ENCODE assay signal across 8 cellular contexts in the genomic region with DNA sequence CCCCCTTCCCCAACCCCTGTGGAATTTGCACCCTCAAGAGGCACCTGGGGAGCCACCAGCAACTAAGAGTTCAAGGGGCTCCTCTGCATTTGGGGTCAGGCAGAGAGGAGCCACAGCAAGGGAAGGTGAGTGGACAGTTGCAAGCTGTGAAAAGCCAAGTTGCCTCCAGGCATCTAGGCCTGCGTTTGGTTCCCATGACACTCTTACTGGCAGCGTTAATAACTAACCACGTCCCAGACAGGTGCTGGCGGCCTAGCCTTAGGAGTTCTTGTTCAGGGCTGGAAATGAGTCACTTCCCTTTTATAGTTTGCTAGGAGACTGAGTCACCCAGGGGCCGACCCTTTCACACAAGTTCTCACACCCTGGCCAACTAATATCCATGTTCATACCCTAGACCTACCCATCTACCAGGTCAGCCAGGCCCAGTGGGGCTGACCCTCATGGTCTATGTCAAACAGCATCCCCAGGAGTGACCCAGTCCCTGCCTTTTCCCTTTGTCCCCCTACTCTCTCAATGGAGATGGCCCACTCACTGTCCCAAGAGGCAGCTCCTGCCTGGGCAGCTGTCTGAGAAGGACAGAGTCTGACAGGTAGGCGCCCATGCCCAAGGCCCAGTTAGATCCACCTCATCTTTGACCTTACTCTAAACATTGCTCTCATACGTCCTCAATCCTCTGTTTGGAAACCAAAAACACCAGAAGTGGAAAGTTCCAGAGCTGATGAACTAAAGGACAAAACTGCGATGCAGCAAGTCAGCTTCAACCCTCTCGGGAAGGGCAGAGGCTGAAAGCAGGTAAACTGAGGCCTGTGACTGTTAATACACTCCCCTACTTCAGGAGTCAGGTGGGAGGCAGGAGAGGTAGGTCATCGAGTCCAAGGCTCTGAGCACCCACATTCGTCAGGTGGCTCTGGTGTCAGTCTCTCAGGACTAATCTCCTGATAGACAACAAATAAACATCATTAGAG.
A peak's percentile ranks its signal among the peaks of the same experiment; 100 is the strongest.
DNase-seq lines count a peak whose midpoint lies in the region; ATAC-seq lines count a peak whose summit lies in the region.

No MANE protein-coding gene starts in this region.

- no peaks in the 10 kb centered on the region for H3K4me1 ChIP-seq in effector memory CD4-positive, alpha-beta T cell (ENCODE audit: control insufficient read depth, insufficient read depth, low read length, poor library complexity, severe bottlenecking)

- peak; percentile 41 for ATAC-seq in GM18499 (IDR thresholded peaks at IDR 0.05; ENCODE audit: insufficient read depth, unreplicated experiment)
- peak; percentile 44 for ATAC-seq in HG02759 (IDR thresholded peaks at IDR 0.05; ENCODE audit: unreplicated experiment)
- peak; percentile 91 for ATAC-seq in activated naive CD4-positive, alpha-beta T cell treated with anti-CD3 and anti-CD28 coated beads, Interleukin-2, amount 50 U/mL, for 72 hours
- ATAC-seq in left lobe of liver, result peak; percentile 24

- peaks cover 11 to 14% of the 10 kb centered on the region in 2 donors for H3K9me3 Mint-ChIP-seq in activated naive CD4-positive, alpha-beta T cell treated with anti-CD3 and anti-CD28 coated beads, Interleukin-2, amount 50 U/mL, for 72 hours

- H3K27ac ChIP-seq in effector memory CD4-positive, alpha-beta T cell (ENCODE audit: insufficient read depth, low read length, poor library complexity, severe bottlenecking), result no peak overlapping the region

- DNase-seq in A172 (ENCODE audit: low spot score), result peak; percentile 100
- DNase-seq in NCI-H1436 (lab: John Stamatoyannopoulos, UW), result peak; percentile 70
- peak; percentile 38 to 62 for DNase-seq in activated naive CD4-positive, alpha-beta T cell treated with anti-CD3 and anti-CD28 coated beads, Interleukin-2, amount 50 U/mL, for 72 hours (ENCODE audit: low spot score in 2 of 2)
- DNase-seq in left lobe of liver (ENCODE audit: low spot score), result no peak
- DNase-seq in ureter (ENCODE audit: low spot score), result peak; percentile 80
- DNase-seq in effector memory CD4-positive, alpha-beta T cell, result no peak

- no peaks in the 10 kb centered on the region for H3K27me3 ChIP-seq in effector memory CD4-positive, alpha-beta T cell (replicated peaks; ENCODE audit: control insufficient read depth, insufficient read depth, low read length, poor library complexity, severe bottlenecking)

- peaks cover 3% of the 10 kb centered on the region for H3K9me3 ChIP-seq in effector memory CD4-positive, alpha-beta T cell (ENCODE audit: control insufficient read depth, low read length)

- H3K36me3 Mint-ChIP-seq in activated naive CD4-positive, alpha-beta T cell treated with anti-CD3 and anti-CD28 coated beads, Interleukin-2, amount 50 U/mL, for 72 hours, result peaks cover 6 to 11% of the 10 kb centered on the region in 2 donors

- peak overlapping the region in 1 of 2 donors; percentile 57 for H3K27ac Mint-ChIP-seq in activated naive CD4-positive, alpha-beta T cell treated with anti-CD3 and anti-CD28 coated beads, Interleukin-2, amount 50 U/mL, for 72 hours

- no peaks in the 10 kb centered on the region for H3K36me3 ChIP-seq in effector memory CD4-positive, alpha-beta T cell (ENCODE audit: control insufficient read depth, insufficient read depth, low read length)

- H3K4me3 ChIP-seq in effector memory CD4-positive, alpha-beta T cell (ENCODE audit: insufficient read depth, low read depth, low read length, poor library complexity, severe bottlenecking), result no peak overlapping the region

Comparison
In these comparisons a context has a peak if more than half of its experiments do, and no peak if none do; other contexts are left out.
1. DNase-seq: peak in A172 (single experiment), NCI-H1436 (single experiment), activated naive CD4-positive, alpha-beta T cell treated with anti-CD3 and anti-CD28 coated beads, Interleukin-2, amount 50 U/mL, for 72 hours (2 of 2) and ureter (single experiment); none in left lobe of liver (single experiment) and effector memory CD4-positive, alpha-beta T cell (0 of 3).
2. ATAC-seq: peak in every context shown above with its lines; median percentile 91 in activated naive CD4-positive, alpha-beta T cell treated with anti-CD3 and anti-CD28 coated beads, Interleukin-2, amount 50 U/mL, for 72 hours; 44 in HG02759; 41 in GM18499; 24 in left lobe of liver.